Comparison of ENCODE assay signal across 1 cellular context in the genomic region with DNA sequence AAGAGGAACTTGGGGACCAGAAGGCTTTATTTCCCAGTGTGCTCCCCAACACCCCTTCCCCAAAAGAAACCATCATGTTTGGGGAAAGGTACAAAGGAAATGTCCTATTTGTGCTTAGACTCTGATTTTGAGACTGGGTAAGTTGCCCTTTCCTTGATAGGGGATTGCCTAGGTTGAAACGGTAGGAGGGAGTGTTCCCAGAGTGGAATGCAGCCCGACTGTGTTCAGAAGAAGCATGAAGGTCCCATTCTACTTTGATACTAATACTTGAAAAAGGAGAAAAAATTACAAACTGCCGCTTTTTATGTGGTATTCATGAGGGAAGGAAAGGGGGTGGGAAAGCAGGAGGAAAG.
TF ChIP-seq lines count a peak whose summit lies in the region.

No MANE protein-coding gene starts in this region.

TF ChIP-seq in liver, 16 proteins besides CTCF, POLR2A, EP300 and RAD21 (continued from another document):
- TF ChIP-seq, protein P1, sequence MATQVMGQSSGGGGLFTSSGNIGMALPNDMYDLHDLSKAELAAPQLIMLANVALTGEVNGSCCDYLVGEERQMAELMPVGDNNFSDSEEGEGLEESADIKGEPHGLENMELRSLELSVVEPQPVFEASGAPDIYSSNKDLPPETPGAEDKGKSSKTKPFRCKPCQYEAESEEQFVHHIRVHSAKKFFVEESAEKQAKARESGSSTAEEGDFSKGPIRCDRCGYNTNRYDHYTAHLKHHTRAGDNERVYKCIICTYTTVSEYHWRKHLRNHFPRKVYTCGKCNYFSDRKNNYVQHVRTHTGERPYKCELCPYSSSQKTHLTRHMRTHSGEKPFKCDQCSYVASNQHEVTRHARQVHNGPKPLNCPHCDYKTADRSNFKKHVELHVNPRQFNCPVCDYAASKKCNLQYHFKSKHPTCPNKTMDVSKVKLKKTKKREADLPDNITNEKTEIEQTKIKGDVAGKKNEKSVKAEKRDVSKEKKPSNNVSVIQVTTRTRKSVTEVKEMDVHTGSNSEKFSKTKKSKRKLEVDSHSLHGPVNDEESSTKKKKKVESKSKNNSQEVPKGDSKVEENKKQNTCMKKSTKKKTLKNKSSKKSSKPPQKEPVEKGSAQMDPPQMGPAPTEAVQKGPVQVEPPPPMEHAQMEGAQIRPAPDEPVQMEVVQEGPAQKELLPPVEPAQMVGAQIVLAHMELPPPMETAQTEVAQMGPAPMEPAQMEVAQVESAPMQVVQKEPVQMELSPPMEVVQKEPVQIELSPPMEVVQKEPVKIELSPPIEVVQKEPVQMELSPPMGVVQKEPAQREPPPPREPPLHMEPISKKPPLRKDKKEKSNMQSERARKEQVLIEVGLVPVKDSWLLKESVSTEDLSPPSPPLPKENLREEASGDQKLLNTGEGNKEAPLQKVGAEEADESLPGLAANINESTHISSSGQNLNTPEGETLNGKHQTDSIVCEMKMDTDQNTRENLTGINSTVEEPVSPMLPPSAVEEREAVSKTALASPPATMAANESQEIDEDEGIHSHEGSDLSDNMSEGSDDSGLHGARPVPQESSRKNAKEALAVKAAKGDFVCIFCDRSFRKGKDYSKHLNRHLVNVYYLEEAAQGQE (IDR thresholded peaks at IDR 0.05) = no peak
- TF ChIP-seq, protein P2, sequence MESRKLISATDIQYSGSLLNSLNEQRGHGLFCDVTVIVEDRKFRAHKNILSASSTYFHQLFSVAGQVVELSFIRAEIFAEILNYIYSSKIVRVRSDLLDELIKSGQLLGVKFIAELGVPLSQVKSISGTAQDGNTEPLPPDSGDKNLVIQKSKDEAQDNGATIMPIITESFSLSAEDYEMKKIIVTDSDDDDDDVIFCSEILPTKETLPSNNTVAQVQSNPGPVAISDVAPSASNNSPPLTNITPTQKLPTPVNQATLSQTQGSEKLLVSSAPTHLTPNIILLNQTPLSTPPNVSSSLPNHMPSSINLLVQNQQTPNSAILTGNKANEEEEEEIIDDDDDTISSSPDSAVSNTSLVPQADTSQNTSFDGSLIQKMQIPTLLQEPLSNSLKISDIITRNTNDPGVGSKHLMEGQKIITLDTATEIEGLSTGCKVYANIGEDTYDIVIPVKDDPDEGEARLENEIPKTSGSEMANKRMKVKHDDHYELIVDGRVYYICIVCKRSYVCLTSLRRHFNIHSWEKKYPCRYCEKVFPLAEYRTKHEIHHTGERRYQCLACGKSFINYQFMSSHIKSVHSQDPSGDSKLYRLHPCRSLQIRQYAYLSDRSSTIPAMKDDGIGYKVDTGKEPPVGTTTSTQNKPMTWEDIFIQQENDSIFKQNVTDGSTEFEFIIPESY (IDR thresholded peaks at IDR 0.05) = no peak
- no peak for TF ChIP-seq FOXA1 (IDR thresholded peaks at IDR 0.05)
- TF ChIP-seq YY1 (IDR thresholded peaks at IDR 0.05) = no peak
- no peak for TF ChIP-seq FOXA2 (IDR thresholded peaks at IDR 0.05)
- TF ChIP-seq NR2F2 (IDR thresholded peaks at IDR 0.05) = no peak
TF ChIP-seq in liver: peak in this region for 0.
